1 cellular context compared by ENCODE assay signal in genomic region chr14:30998100-30998706, GRCh38.
TF ChIP-seq lines count a peak whose summit lies in the region.

No MANE protein-coding gene starts in this region.

TF ChIP-seq in HepG2, 621 proteins besides CTCF, POLR2A, EP300 and RAD21 (continued from another document and continues in another):
- TF ChIP-seq ZNF275 (CRISPR knock-in tag; IDR thresholded peaks at IDR 0.05; ENCODE audit: borderline replicate concordance) (no peak), ZFP91 (CRISPR knock-in tag; IDR thresholded peaks at IDR 0.05; ENCODE audit: borderline replicate concordance) (no peak), DBP (CRISPR knock-in tag; IDR thresholded peaks at IDR 0.05; ENCODE audit: not compliant biosample characterization) (no peak), FOXA1 (IDR thresholded peaks at IDR 0.05) (no peak), FOXA1 (CRISPR knock-in tag; IDR thresholded peaks at IDR 0.05) (no peak), ZNF335 (CRISPR knock-in tag; IDR thresholded peaks at IDR 0.05) (no peak), RXRA (CRISPR knock-in tag; IDR thresholded peaks at IDR 0.05) (no peak), TFAP4 (IDR thresholded peaks at IDR 0.05; ENCODE audit: borderline replicate concordance, low read depth) (no peak), ZNF432 (CRISPR knock-in tag; IDR thresholded peaks at IDR 0.05; ENCODE audit: borderline replicate concordance) (peak; percentile 100), ZFP36L2 (CRISPR knock-in tag; IDR thresholded peaks at IDR 0.05) (no peak), BRCA1 (CRISPR knock-in tag; IDR thresholded peaks at IDR 0.05) (no peak), ZNF260 (CRISPR knock-in tag; IDR thresholded peaks at IDR 0.05; ENCODE audit: borderline replicate concordance, low read depth) (no peak), SAFB2 (CRISPR knock-in tag; IDR thresholded peaks at IDR 0.05; ENCODE audit: borderline replicate concordance, low read depth) (no peak), ZSCAN25 (CRISPR knock-in tag; IDR thresholded peaks at IDR 0.05) (no peak), ZNF205 (CRISPR knock-in tag; IDR thresholded peaks at IDR 0.05) (no peak), ZSCAN31 (CRISPR knock-in tag; IDR thresholded peaks at IDR 0.05; ENCODE audit: low read depth) (0 out of 2 replicates have a peak, but pooled peaks have one; percentile 52), ZNF20 (CRISPR knock-in tag; IDR thresholded peaks at IDR 0.05) (no peak), CSRNP1 (CRISPR knock-in tag; IDR thresholded peaks at IDR 0.05) (no peak), GFI1 (CRISPR knock-in tag; IDR thresholded peaks at IDR 0.05; ENCODE audit: borderline replicate concordance) (peak; percentile 47; the same call in 1 of the 2 replicates), WIZ (CRISPR knock-in tag; IDR thresholded peaks at IDR 0.05) (no peak), ZNF510 (CRISPR knock-in tag; IDR thresholded peaks at IDR 0.05; ENCODE audit: low read depth) (no peak), ZNF639 (CRISPR knock-in tag; conservative IDR thresholded peaks at IDR 0.05) (no peak), ZNF136 (CRISPR knock-in tag; IDR thresholded peaks at IDR 0.05; ENCODE audit: low read depth) (peak; percentile 39; the same call in 1 of the 2 replicates), ZNF224 (CRISPR knock-in tag; IDR thresholded peaks at IDR 0.05) (no peak), PLRG1 (conservative IDR thresholded peaks at IDR 0.05) (no peak), ZNF382 (CRISPR knock-in tag; IDR thresholded peaks at IDR 0.05; ENCODE audit: borderline replicate concordance) (no peak), RBAK (CRISPR knock-in tag; IDR thresholded peaks at IDR 0.05) (no peak), TARDBP (CRISPR knock-in tag; IDR thresholded peaks at IDR 0.05) (peak; percentile 29; the same call in 1 of the 2 replicates), CBFB (CRISPR knock-in tag; IDR thresholded peaks at IDR 0.05) (no peak), RBM22 (optimal IDR thresholded peaks at IDR 0.05; ENCODE audit: low read length) (peak; percentile 81), CERS6 (CRISPR knock-in tag; IDR thresholded peaks at IDR 0.05) (no peak), ASH2L (IDR thresholded peaks at IDR 0.05; ENCODE audit: insufficient read length, low read depth, low read length) (no peak), ZNF383 (CRISPR knock-in tag; IDR thresholded peaks at IDR 0.05; ENCODE audit: borderline replicate concordance) (no peak), ZNF264 (CRISPR knock-in tag; IDR thresholded peaks at IDR 0.05) (no peak), JARID2 (CRISPR knock-in tag; IDR thresholded peaks at IDR 0.05; ENCODE audit: insufficient replicate concordance) (no peak), STAT6 (CRISPR knock-in tag; IDR thresholded peaks at IDR 0.05; ENCODE audit: borderline replicate concordance) (no peak), PHF5A (CRISPR knock-in tag; IDR thresholded peaks at IDR 0.05; ENCODE audit: low read depth, unreplicated experiment) (no peak), CREB3 (CRISPR knock-in tag; IDR thresholded peaks at IDR 0.05) (no peak), ZNF597 (CRISPR knock-in tag; IDR thresholded peaks at IDR 0.05) (no peak), POLR2AphosphoS2 (IDR thresholded peaks at IDR 0.05; ENCODE audit: low read depth, low read length) (no peak), AKAP8 (CRISPR knock-in tag; IDR thresholded peaks at IDR 0.05) (no peak), CCDC6 (CRISPR knock-in tag; IDR thresholded peaks at IDR 0.05) (no peak), DNMT1 (CRISPR knock-in tag; IDR thresholded peaks at IDR 0.05) (no peak), THAP8 (CRISPR knock-in tag; IDR thresholded peaks at IDR 0.05; ENCODE audit: borderline replicate concordance) (no peak), RNF219 (CRISPR knock-in tag; IDR thresholded peaks at IDR 0.05) (no peak), NR2F2 (IDR thresholded peaks at IDR 0.05; ENCODE audit: borderline replicate concordance, low read depth) (no peak), EEA1 (CRISPR knock-in tag; IDR thresholded peaks at IDR 0.05; ENCODE audit: borderline replicate concordance) (no peak), SIN3A (IDR thresholded peaks at IDR 0.05; ENCODE audit: borderline replicate concordance, low read depth, low read length) (no peak), FOXO4 (CRISPR knock-in tag; conservative IDR thresholded peaks at IDR 0.05) (0 out of 2 replicates have a peak, but pooled peaks have one; percentile 10)
